ENCODE assay signal across 1 cellular context in the genomic region with DNA sequence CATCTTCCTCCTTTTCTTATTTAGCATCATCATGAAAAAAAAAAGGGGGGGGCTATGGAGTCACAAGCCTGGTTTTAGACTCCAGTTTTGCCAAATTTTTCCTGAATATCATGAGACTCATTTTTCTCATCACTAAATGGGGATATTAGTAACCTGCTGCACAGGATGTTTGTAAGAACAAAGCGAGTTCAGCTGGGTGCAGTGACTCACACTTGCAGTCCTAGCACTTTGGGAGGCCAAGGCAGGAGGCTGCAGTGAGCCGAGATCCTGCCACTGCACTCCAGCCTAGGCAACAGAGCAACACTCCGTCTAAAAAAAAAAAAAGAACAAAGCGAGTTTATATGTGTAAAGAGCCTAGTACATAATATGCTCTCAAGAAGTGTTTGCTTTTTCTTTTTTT.
TF ChIP-seq lines count a peak whose summit lies in the region.

No MANE protein-coding gene starts in this region.

TF ChIP-seq in SK-N-SH, 30 proteins besides CTCF, POLR2A, EP300 and RAD21 (continued from another document):
- TF ChIP-seq TAF1 (IDR thresholded peaks at IDR 0.05; ENCODE audit: borderline replicate concordance, low read depth, low read length) (no peak), SIN3A (IDR thresholded peaks at IDR 0.05; ENCODE audit: borderline replicate concordance, low read depth, low read length) (no peak), MXI1 (IDR thresholded peaks at IDR 0.05; ENCODE audit: low read depth, low read length) (no peak), FOXJ3 (CRISPR knock-in tag; IDR thresholded peaks at IDR 0.05) (no peak), RCOR1 (IDR thresholded peaks at IDR 0.05; ENCODE audit: low read length) (no peak), NRF1 (IDR thresholded peaks at IDR 0.05; ENCODE audit: low read depth, low read length) (no peak)
